Comparison of ENCODE assay signal across 8 cellular contexts in the genomic region with DNA sequence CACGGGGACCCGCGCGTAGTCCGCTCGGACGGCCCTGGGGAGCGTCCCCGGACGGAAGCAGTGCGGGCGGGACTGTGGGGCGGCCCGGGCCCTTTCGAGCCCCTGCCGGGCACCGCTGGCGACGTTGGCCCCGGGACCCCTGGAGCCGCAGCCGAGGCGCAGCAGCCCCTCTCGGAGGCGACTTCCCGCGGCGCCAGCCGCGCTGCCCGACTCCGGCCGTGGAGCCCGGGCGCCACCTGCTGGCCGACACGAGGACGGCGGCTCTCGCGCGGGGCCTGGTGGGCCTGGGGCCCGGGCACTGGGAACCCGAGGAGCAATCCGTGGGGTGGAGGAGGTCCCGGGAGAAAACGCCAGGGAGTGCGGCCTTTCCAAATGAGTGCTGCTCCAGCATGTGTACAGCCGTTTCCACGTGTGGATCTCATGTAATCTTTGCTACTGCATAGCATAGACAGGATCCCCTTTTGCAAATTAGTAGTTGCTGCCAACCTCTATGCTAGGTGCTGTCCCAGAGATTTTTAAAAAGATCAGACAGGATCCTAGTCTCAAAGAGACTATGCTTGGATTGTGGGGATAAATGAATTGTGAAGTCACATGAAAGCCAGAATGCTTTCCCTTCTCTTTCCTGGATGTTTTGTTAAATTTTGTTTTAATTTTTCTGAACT. TPM values are rescaled to one million over a fixed set of nuclear protein-coding genes. Genes with fewer than 3 reads are reported as not detected.
DNase-seq lines count a peak whose midpoint lies in the region; ATAC-seq and TF ChIP-seq lines count a peak whose summit lies in the region.

No MANE protein-coding gene starts in this region.

- peaks cover 19% of the 10 kb centered on the region for H3K79me2 ChIP-seq in MM.1S (ENCODE audit: low read length)

- H3K9ac ChIP-seq in MM.1S (ENCODE audit: low read length), result peak overlapping the region; percentile 39; the same call in 1 of the 2 replicates

- H3K27ac ChIP-seq in MM.1S (ENCODE audit: low read length), result peak overlapping the region; percentile 67; the same call in 1 of the 2 replicates
- H3K27ac ChIP-seq in iPS DF 6.9 (ENCODE audit: low read length), result no peak overlapping the region

- TF ChIP-seq CTCF in MM.1S (IDR thresholded peaks at IDR 0.05; ENCODE audit: low read length), result peak; percentile 84

- peak overlapping the region; percentile 79 for H3K4me2 ChIP-seq in MM.1S (ENCODE audit: low read depth, low read length)

- H4K20me1 ChIP-seq in MM.1S (ENCODE audit: insufficient read depth, low read length), result no peaks in the 10 kb centered on the region

- H3K36me3 ChIP-seq in MM.1S (replicated peaks; ENCODE audit: insufficient read depth, low read length), result no peaks in the 10 kb centered on the region
- no peaks in the 10 kb centered on the region for H3K36me3 ChIP-seq in iPS DF 6.9 (ENCODE audit: control insufficient read depth, insufficient read depth, low read length)

- intact Hi-C loops in sciatic nerve (cut with DNase I), result loop anchor here (5.0 to 10.0 kb wide), 3 partner anchors 61 to 1581 kb away; no protein-coding TSS in a partner anchor

- peak; percentile 86 for DNase-seq in COLO668 (lab: John Stamatoyannopoulos, UW; ENCODE audit: unreplicated experiment)
- peak; percentile 68 for DNase-seq in MM.1S
- DNase-seq in T-helper 2 cell, result peak; percentile 65 to 76 (median 73)
- DNase-seq in astrocyte of the hippocampus (ENCODE audit: low read depth, low spot score), result peak; percentile 88
- no peak for DNase-seq in iPS DF 6.9 (ENCODE audit: low read depth, low spot score)
- peak; percentile 85 for DNase-seq in sciatic nerve (ENCODE audit: low spot score)

- H3K9me3 ChIP-seq in MM.1S (replicated peaks; ENCODE audit: insufficient read depth, low read length) (no peaks in the 10 kb centered on the region), iPS DF 6.9 (ENCODE audit: control insufficient read depth, insufficient read depth, low read length) (no peaks in the 10 kb centered on the region)

- 0 out of 2 replicates have a peak overlapping the region, but pooled peaks have one; percentile 32 for H2AFZ ChIP-seq in MM.1S (ENCODE audit: low read length)

- no peaks in the 10 kb centered on the region for H3K4me1 ChIP-seq in MM.1S (ENCODE audit: low read length)
- H3K4me1 ChIP-seq in iPS DF 6.9 (ENCODE audit: control insufficient read depth, insufficient read depth, low read length), result no peaks in the 10 kb centered on the region; the same call in 1 of the 2 replicates

- H3K9me2 ChIP-seq in MM.1S (replicated peaks; ENCODE audit: insufficient read depth, low read length), result no peaks in the 10 kb centered on the region

- H3F3A ChIP-seq in MM.1S (ENCODE audit: insufficient read depth, low read length), result peaks cover 17% of the 10 kb centered on the region

- H3K27me3 ChIP-seq in MM.1S (replicated peaks; ENCODE audit: insufficient read depth, low read length) (no peaks in the 10 kb centered on the region), iPS DF 6.9 (ENCODE audit: control insufficient read depth, insufficient read depth, low read length) (peaks cover 6% of the 10 kb centered on the region; the same call in 1 of the 2 replicates)

- H3K4me3 ChIP-seq in MM.1S (ENCODE audit: low read length) (peak overlapping the region; percentile 55), iPS DF 6.9 (ENCODE audit: low read length) (peak overlapping the region; percentile 56; the same call in 1 of the 2 replicates)

- ATAC-seq in GM21360 (IDR thresholded peaks at IDR 0.05; ENCODE audit: unreplicated experiment) (peak; percentile 36), sciatic nerve (no peak), HG03045 (IDR thresholded peaks at IDR 0.05; ENCODE audit: unreplicated experiment) (no peak)

- no CpG with 5 or more reads among the region's 50 CpGs for WGBS in iPS DF 6.9 (ENCODE audit: insufficient coverage, insufficient read length)

RNA-seq across cellular contexts. Expression of gene ID2, which starts 4.0 kb away (rescaled TPM):
- 95.8 TPM for total RNA-seq in sciatic nerve
